In genomic region chr1:39408641-39409054, GRCh38 we compare ENCODE assay signal across 8 cellular contexts.
DNase-seq lines count a peak whose midpoint lies in the region; ATAC-seq and TF ChIP-seq lines count a peak whose summit lies in the region.

No MANE protein-coding gene starts in this region.

- H3K4me1 ChIP-seq in breast epithelium (peaks cover 0 to 15% of the 10 kb centered on the region in 2 donors), smooth muscle cell (ENCODE audit: low read depth) (peaks cover 44% of the 10 kb centered on the region)

- TF ChIP-seq CTCF in 22Rv1 (IDR thresholded peaks at IDR 0.05) (no peak), WI38 (IDR thresholded peaks at IDR 0.05; ENCODE audit: low read depth, low read length) (no peak), breast epithelium (IDR thresholded peaks at IDR 0.05) (no peak), smooth muscle cell (IDR thresholded peaks at IDR 0.05; ENCODE audit: borderline replicate concordance, insufficient read depth, poor library complexity, severe bottlenecking) (no peak)

- no peaks in the 10 kb centered on the region for H3K9me3 ChIP-seq in breast epithelium
- H3K9me3 ChIP-seq in smooth muscle cell (replicated peaks; ENCODE audit: low read depth) = no peaks in the 10 kb centered on the region

- intact Hi-C loops in breast epithelium (cut with DNase I; ENCODE audit: low total_unique reads) = loop anchor here (2.0 kb wide), 1 partner anchor 52 kb away; no protein-coding TSS in a partner anchor

- H2AFZ ChIP-seq in smooth muscle cell (ENCODE audit: low read depth) = no peak overlapping the region

- peaks cover 58% of the 10 kb centered on the region for H3K79me2 ChIP-seq in smooth muscle cell (ENCODE audit: low read depth)

- peak overlapping the region; percentile 75 for H3K4me3 ChIP-seq in WI38 (ENCODE audit: low read depth, low read length)
- peak overlapping the region; percentile 84 to 91 (median 84) for H3K4me3 ChIP-seq in breast epithelium
- peak overlapping the region; percentile 91 for H3K4me3 ChIP-seq in smooth muscle cell

- DNase-seq in NCI-H2171 treated with DMSO at 0.1 percent for 48 hours (lab: John Stamatoyannopoulos, UW) (peak; percentile 95), breast epithelium (ENCODE audit: low spot score in 2 of 2) (peak; percentile 89 to 92), iPS-NIHi7 (ENCODE audit: extremely low spot score) (peak; percentile 98), smooth muscle cell (lab: John Stamatoyannopoulos, UW; ENCODE audit: unreplicated experiment) (peak; percentile 88)

- peak overlapping the region; percentile 95 for H3K4me2 ChIP-seq in smooth muscle cell

- whole genome bisulfite sequencing in smooth muscle cell (ENCODE audit: low lambda C conversion rate) = no CpG with 5 or more reads among the region's 53 CpGs

- H3K36me3 ChIP-seq in breast epithelium = no peaks in the 10 kb centered on the region
- H3K36me3 ChIP-seq in smooth muscle cell (ENCODE audit: low read depth) = no peaks in the 10 kb centered on the region

- peak overlapping the region; percentile 77 for H3K27ac ChIP-seq in 22Rv1
- peak overlapping the region; percentile 91 to 95 for H3K27ac ChIP-seq in breast epithelium
- peak overlapping the region; percentile 75 for H3K27ac ChIP-seq in smooth muscle cell (ENCODE audit: low read depth)

- H3F3A ChIP-seq in smooth muscle cell (ENCODE audit: low read depth) = peaks cover 27% of the 10 kb centered on the region

- peaks cover 76% of the 10 kb centered on the region for H4K20me1 ChIP-seq in smooth muscle cell (ENCODE audit: low read depth)

- H3K9ac ChIP-seq in smooth muscle cell (ENCODE audit: low read depth) = peak overlapping the region; percentile 73

- H3K27me3 ChIP-seq in breast epithelium (no peaks in the 10 kb centered on the region), smooth muscle cell (ENCODE audit: low read depth) (no peaks in the 10 kb centered on the region)

- ATAC-seq in GM18868 (IDR thresholded peaks at IDR 0.05; ENCODE audit: unreplicated experiment) (peak; percentile 75), HG03108 (IDR thresholded peaks at IDR 0.05; ENCODE audit: unreplicated experiment) (peak; percentile 67)

- no peak for TF ChIP-seq POLR2A in breast epithelium (IDR thresholded peaks at IDR 0.05)

Comparison
In these comparisons a context has a peak if more than half of its experiments do, and no peak if none do; other contexts are left out.
1. Peak in every context shown above with its lines: DNase-seq, ATAC-seq, H3K4me3 ChIP-seq and H3K27ac ChIP-seq.